In the genomic region with DNA sequence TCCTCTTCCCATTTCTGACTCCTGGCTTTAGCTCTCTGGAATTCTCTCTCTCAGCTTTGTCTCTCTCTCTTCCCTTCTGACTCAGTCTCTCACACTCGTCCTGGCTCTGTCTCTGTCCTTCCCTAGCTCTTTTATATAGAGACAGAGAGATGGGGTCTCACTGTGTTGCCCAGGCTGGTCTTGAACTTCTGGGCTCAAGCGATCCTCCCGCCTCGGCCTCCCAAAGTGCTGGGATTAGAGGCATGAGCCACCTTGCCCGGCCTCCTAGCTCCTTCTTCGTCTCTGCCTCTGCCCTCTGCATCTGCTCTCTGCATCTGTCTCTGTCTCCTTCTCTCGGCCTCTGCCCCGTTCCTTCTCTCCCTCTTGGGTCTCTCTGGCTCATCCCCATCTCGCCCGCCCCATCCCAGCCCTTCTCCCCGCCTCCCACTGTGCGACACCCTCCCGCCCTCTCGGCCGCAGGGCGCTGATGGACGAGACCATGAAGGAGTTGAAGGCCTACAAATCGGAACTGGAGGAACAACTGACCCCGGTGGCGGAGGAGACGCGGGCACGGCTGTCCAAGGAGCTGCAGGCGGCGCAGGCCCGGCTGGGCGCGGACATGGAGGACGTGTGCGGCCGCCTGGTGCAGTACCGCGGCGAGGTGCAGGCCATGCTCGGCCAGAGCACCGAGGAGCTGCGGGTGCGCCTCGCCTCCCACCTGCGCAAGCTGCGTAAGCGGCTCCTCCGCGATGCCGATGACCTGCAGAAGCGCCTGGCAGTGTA, we compare ENCODE assay signal across 2 cellular contexts.
A peak's percentile ranks its signal among the peaks of the same experiment; 100 is the strongest.
TF ChIP-seq lines count a peak whose summit lies in the region.

No MANE protein-coding gene starts in this region.

TF ChIP-seq in K562, 482 proteins besides CTCF, POLR2A, EP300 and RAD21:
- no peak for TF ChIP-seq ZFX (CRISPR knock-in tag; IDR thresholded peaks at IDR 0.05)
- TF ChIP-seq POLR2B (IDR thresholded peaks at IDR 0.05; ENCODE audit: low read depth, partially characterized antibody) = no peak
- peak; percentile 51; the same call in 1 of the 2 replicates for TF ChIP-seq ZNF121 (CRISPR knock-in tag; conservative IDR thresholded peaks at IDR 0.05)
- TF ChIP-seq GABPA (tag; conservative IDR thresholded peaks at IDR 0.05; ENCODE audit: low read depth) = no peak
- TF ChIP-seq NFXL1 (CRISPR knock-in tag; IDR thresholded peaks at IDR 0.05) = no peak
- no peak for TF ChIP-seq ZBTB12 (CRISPR knock-in tag; IDR thresholded peaks at IDR 0.05)
- no peak for TF ChIP-seq TGIF2 (CRISPR knock-in tag; IDR thresholded peaks at IDR 0.05)

TF ChIP-seq in liver, 16 proteins besides CTCF, POLR2A, EP300 and RAD21:
- TF ChIP-seq HNF4A (conservative IDR thresholded peaks at IDR 0.05) (no peak), RXRA (IDR thresholded peaks at IDR 0.05) (no peak), NR2F2 (IDR thresholded peaks at IDR 0.05) (no peak), EGR1 (IDR thresholded peaks at IDR 0.05; ENCODE audit: low read depth in 2 of 2) (no peak), TAF1 (conservative IDR thresholded peaks at IDR 0.05) (no peak)
- TF ChIP-seq, protein P1, sequence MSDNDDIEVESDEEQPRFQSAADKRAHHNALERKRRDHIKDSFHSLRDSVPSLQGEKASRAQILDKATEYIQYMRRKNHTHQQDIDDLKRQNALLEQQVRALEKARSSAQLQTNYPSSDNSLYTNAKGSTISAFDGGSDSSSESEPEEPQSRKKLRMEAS (IDR thresholded peaks at IDR 0.05) = no peak
- TF ChIP-seq, protein P2, sequence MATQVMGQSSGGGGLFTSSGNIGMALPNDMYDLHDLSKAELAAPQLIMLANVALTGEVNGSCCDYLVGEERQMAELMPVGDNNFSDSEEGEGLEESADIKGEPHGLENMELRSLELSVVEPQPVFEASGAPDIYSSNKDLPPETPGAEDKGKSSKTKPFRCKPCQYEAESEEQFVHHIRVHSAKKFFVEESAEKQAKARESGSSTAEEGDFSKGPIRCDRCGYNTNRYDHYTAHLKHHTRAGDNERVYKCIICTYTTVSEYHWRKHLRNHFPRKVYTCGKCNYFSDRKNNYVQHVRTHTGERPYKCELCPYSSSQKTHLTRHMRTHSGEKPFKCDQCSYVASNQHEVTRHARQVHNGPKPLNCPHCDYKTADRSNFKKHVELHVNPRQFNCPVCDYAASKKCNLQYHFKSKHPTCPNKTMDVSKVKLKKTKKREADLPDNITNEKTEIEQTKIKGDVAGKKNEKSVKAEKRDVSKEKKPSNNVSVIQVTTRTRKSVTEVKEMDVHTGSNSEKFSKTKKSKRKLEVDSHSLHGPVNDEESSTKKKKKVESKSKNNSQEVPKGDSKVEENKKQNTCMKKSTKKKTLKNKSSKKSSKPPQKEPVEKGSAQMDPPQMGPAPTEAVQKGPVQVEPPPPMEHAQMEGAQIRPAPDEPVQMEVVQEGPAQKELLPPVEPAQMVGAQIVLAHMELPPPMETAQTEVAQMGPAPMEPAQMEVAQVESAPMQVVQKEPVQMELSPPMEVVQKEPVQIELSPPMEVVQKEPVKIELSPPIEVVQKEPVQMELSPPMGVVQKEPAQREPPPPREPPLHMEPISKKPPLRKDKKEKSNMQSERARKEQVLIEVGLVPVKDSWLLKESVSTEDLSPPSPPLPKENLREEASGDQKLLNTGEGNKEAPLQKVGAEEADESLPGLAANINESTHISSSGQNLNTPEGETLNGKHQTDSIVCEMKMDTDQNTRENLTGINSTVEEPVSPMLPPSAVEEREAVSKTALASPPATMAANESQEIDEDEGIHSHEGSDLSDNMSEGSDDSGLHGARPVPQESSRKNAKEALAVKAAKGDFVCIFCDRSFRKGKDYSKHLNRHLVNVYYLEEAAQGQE (IDR thresholded peaks at IDR 0.05) = no peak
TF ChIP-seq in liver: peak in this region for 0.
